8 cellular contexts compared by ENCODE assay signal in the genomic region with DNA sequence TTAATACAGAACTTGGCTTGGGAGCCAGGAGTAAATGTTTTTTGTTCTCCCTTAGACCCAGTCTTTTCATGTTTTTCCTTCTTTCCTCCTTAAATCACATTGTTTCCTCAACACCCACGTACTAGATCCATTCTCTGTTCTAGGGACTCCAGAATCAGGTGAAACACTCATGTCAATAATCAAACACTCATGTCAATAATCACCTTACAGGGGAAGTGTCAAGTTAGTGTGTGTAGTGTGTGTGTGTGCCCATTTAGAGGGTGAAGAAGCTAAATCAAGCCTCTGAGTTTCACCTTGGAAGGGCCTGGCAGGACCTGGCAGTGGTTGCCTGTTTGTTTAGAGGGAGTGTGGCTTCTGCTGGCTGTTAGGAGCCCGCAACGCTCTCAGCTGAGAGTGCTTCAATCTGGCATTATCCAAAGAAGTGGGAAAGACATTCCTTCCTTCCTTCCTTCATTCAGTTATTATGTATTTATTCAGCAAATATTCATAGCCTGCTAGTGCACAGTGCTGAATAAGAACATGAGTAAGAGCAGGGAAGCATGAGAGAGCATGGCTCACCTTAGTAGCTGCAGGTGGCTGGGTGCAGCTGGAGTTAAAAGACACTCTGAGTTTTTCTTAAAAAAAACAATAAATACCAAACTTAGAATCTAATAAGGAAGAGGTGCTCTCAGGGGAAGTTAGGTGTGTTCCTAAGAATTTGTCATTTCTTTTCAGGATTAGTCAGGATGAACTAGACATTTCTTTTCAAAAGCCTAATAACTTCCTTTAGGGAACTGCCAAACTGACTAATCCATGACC. TPM values are rescaled to one million over a fixed set of nuclear protein-coding genes. Genes with fewer than 3 reads are reported as not detected.
DNase-seq lines count a peak whose midpoint lies in the region; ATAC-seq and TF ChIP-seq lines count a peak whose summit lies in the region.

No MANE protein-coding gene starts in this region.

- peak overlapping the region in 3 of 4 donors; percentile 66 to 82 (median 78) for H3K4me3 ChIP-seq in gastrocnemius medialis

- peak overlapping the region; percentile 98 for H3K4me3 Mint-ChIP-seq in stimulated activated naive CD8-positive, alpha-beta T cell treated with anti-CD3 and anti-CD28 coated beads, Interleukin-15, Interleukin-2, amounts not matched to agents 100 ng/mL and 50 ng/mL, for 24 hours
- peak overlapping the region; percentile 25 to 100 (median 100) for H3K4me3 Mint-ChIP-seq in T-cell

- no peak for DNase-seq in stimulated activated naive CD8-positive, alpha-beta T cell treated with anti-CD3 and anti-CD28 coated beads, Interleukin-15, Interleukin-2, amounts not matched to agents 100 U/mL and 50 U/mL, for 24 hours
- DNase-seq in T-cell (no peak), fibroblast of peridontal ligament (ENCODE audit: extremely low read depth) (peak; percentile 31), gastrocnemius medialis (peak in 1 of 2 donors; percentile 43), OCI-M2 (lab: John Stamatoyannopoulos, UW; ENCODE audit: unreplicated experiment) (no peak), GM19240 (ENCODE audit: insufficient read length, low spot score) (no peak)

- H3K4me1 Mint-ChIP-seq in stimulated activated naive CD8-positive, alpha-beta T cell treated with anti-CD3 and anti-CD28 coated beads, Interleukin-15, Interleukin-2, amounts not matched to agents 100 ng/mL and 50 ng/mL, for 24 hours (ENCODE audit: low read depth): peaks cover 25% of the 10 kb centered on the region
- H3K4me1 Mint-ChIP-seq in T-cell: peaks cover 35 to 43% (median 38%) of the 10 kb centered on the region in 3 donors

- peaks cover 3% of the 10 kb centered on the region for H3K27me3 Mint-ChIP-seq in stimulated activated naive CD8-positive, alpha-beta T cell treated with anti-CD3 and anti-CD28 coated beads, Interleukin-15, Interleukin-2, amounts not matched to agents 100 ng/mL and 50 ng/mL, for 24 hours
- peaks cover 0 to 3% of the 10 kb centered on the region in 2 donors for H3K27me3 Mint-ChIP-seq in T-cell

- peaks cover 17% of the 10 kb centered on the region for H3K36me3 Mint-ChIP-seq in stimulated activated naive CD8-positive, alpha-beta T cell treated with anti-CD3 and anti-CD28 coated beads, Interleukin-15, Interleukin-2, amounts not matched to agents 100 ng/mL and 50 ng/mL, for 24 hours (ENCODE audit: low read depth)
- H3K36me3 Mint-ChIP-seq in T-cell: no peaks in the 10 kb centered on the region

- no peak for TF ChIP-seq CTCF in gastrocnemius medialis (IDR thresholded peaks at IDR 0.05 in 4 of 5, conservative IDR thresholded peaks at IDR 0.05 in 1 of 5)

- no peaks in the 10 kb centered on the region for H3K9me3 ChIP-seq in gastrocnemius medialis

- H3K9me3 Mint-ChIP-seq in stimulated activated naive CD8-positive, alpha-beta T cell treated with anti-CD3 and anti-CD28 coated beads, Interleukin-15, Interleukin-2, amounts not matched to agents 100 ng/mL and 50 ng/mL, for 24 hours: no peaks in the 10 kb centered on the region
- H3K9me3 Mint-ChIP-seq in T-cell: no peaks in the 10 kb centered on the region

- in situ Hi-C loops in gastrocnemius medialis (cut with MboI; ENCODE audit: low sequenced_read_pairs in 4 of 4): loop anchor here in 1 of 4 donors (10.0 to 25.0 kb wide), 2 partner anchors 71 to 349 kb away; partner anchors contain the start of genes HSP90B1 and TXNRD1

- peak overlapping the region; percentile 99 for H3K27ac Mint-ChIP-seq in stimulated activated naive CD8-positive, alpha-beta T cell treated with anti-CD3 and anti-CD28 coated beads, Interleukin-15, Interleukin-2, amounts not matched to agents 100 ng/mL and 50 ng/mL, for 24 hours
- peak overlapping the region; percentile 99 for H3K27ac Mint-ChIP-seq in T-cell

- POLR2A ChIA-PET in T-cell (lab: Charles Lee): interaction anchor here in 1 of 2 donors (0.5 to 5.5 kb wide), 3 partner anchors 17 to 148 kb away, joined by 5 to 52 read pairs (median 5); partner anchors contain the start of genes EID3 and NFYB

- H3K36me3 ChIP-seq in gastrocnemius medialis: no peaks in the 10 kb centered on the region

- CTCF ChIA-PET in T-cell (lab: Charles Lee): interaction anchor here in 1 of 2 donors (0.5 to 4.1 kb wide), 3 partner anchors 17 to 71 kb away, joined by 3 to 62 read pairs (median 8); partner anchors contain the start of gene EID3

- H3K4me1 ChIP-seq in gastrocnemius medialis: peaks cover 24% of the 10 kb centered on the region in 2 donors

- no peak for TF ChIP-seq POLR2A in gastrocnemius medialis (IDR thresholded peaks at IDR 0.05)

- intact Hi-C loops in gastrocnemius medialis (cut with DNase I; ENCODE audit: low total_unique reads): loop anchor here (1.0 to 10.0 kb wide), 8 partner anchors 67 to 821 kb away; partner anchors contain the start of genes HCFC2, NFYB, TDG and WASHC4

- H3K27me3 ChIP-seq in gastrocnemius medialis: no peaks in the 10 kb centered on the region

- peak overlapping the region; percentile 93 to 99 (median 96) for H3K27ac ChIP-seq in gastrocnemius medialis

- ATAC-seq in stimulated activated naive CD8-positive, alpha-beta T cell treated with anti-CD3 and anti-CD28 coated beads, Interleukin-15, Interleukin-2, amounts not matched to agents 100 U/mL and 50 U/mL, for 24 hours: no peak
- no peak for ATAC-seq in T-cell (replicated peaks in 1 of 4)
- ATAC-seq in gastrocnemius medialis: peak in 1 of 2 donors; percentile 22
- ATAC-seq in GM21723 (IDR thresholded peaks at IDR 0.05; ENCODE audit: unreplicated experiment): no peak

RNA-seq across cellular contexts. Expression of gene EID3, which starts 17.6 kb away (rescaled TPM):
- 10 to 100 TPM in 2 of 5 donors, 1 to 10 TPM in 3; 5.6 to 13.0 (median 6.0) TPM for total RNA-seq in T-cell
- 1 to 10 TPM in 2 of 4 donors, under 1 TPM in 2; 0.51 to 3.4 (median 1.00) TPM for total RNA-seq in gastrocnemius medialis
